30 cellular contexts compared by ENCODE assay signal in genomic region chr5:38189031-38189632, GRCh38.
DNase-seq lines count a peak whose midpoint lies in the region; ATAC-seq, FAIRE-seq and TF ChIP-seq lines count a peak whose summit lies in the region.
"Had no signal": no experiment of that assay in that cellular context is flagged by ENCODE, and none has a peak within 500 bp of the region (broad histone marks: within the 10 kb centered on the region; RNA-seq: fewer than 3 reads in every experiment).

No MANE protein-coding gene starts in this region.

- H3K9me3 ChIP-seq in WERI-Rb-1 (ENCODE audit: severe bottlenecking), result no peaks in the 10 kb centered on the region
- H3K9me3 ChIP-seq: colonic mucosa, thoracic aorta, vagina had no signal

- H3K4me3 ChIP-seq in WERI-Rb-1 (ENCODE audit: low read depth, low read length), result 0 out of 2 replicates have a peak overlapping the region, but pooled peaks have one; percentile 35
- H3K4me3 ChIP-seq in foreskin fibroblast (ENCODE audit: low read depth in 1 of 2, low read length in 2 of 2), result no peak overlapping the region
- H3K4me3 ChIP-seq: cardiac muscle cell, colonic mucosa, skin epidermis, thoracic aorta, vagina had no signal

- no peak overlapping the region for H3K4me3 Mint-ChIP-seq in natural killer cell treated with Interleukin-12 subunit alpha and Interleukin-12 subunit beta and Interleukin-15 and Interleukin-18, amount 100 ng/mL, for 72 hours
- no peak overlapping the region for H3K4me3 Mint-ChIP-seq in natural killer cell
- H3K4me3 Mint-ChIP-seq: activated T-cell treated with anti-CD3 and anti-CD28 coated beads, Interleukin-2, amount 50 U/mL, for 72 hours; B cell; naive thymus-derived CD4-positive, alpha-beta T cell had no signal

- no peaks in the 10 kb centered on the region for H3K36me3 ChIP-seq in WERI-Rb-1
- H3K36me3 ChIP-seq: cardiac muscle cell, colonic mucosa, thoracic aorta, vagina had no signal

- no peaks in the 10 kb centered on the region for H3K36me3 Mint-ChIP-seq in natural killer cell treated with Interleukin-12 subunit alpha and Interleukin-12 subunit beta and Interleukin-15 and Interleukin-18, amount 100 ng/mL, for 72 hours
- no peaks in the 10 kb centered on the region for H3K36me3 Mint-ChIP-seq in natural killer cell
- H3K36me3 Mint-ChIP-seq: naive thymus-derived CD4-positive, alpha-beta T cell had no signal

- DNase-seq in natural killer cell treated with Interleukin-12 subunit alpha and Interleukin-12 subunit beta and Interleukin-15 and Interleukin-18, amount 100 ng/mL, for 72 hours (ENCODE audit: low spot score), result no peak
- DNase-seq in natural killer cell (no peak), WERI-Rb-1 (peak; percentile 26), iPS-NIHi7 (ENCODE audit: extremely low spot score) (peak; percentile 36), GM19240 (ENCODE audit: insufficient read length, low spot score) (no peak), retina (no peak), foreskin fibroblast (no peak), H54 (ENCODE audit: insufficient read length, low spot score) (no peak)
- DNase-seq: activated CD4-positive, alpha-beta T cell treated with anti-CD3 and anti-CD28 coated beads, Interleukin-2, amount 50 U/mL, for 4 hours; activated T-cell treated with anti-CD3 and anti-CD28 coated beads, Interleukin-2, amount 50 U/mL, for 72 hours; colonic mucosa; DMS153; effector CD4-positive, alpha-beta T cell; IMR-90; kidney; midbrain; naive thymus-derived CD4-positive, alpha-beta T cell; NCI-H1436 treated with DMSO at 0.1 percent for 48 hours; NCI-H2081 treated with DMSO at 0.1 percent for 48 hours; NCI-H446 treated with DMSO at 0.1 percent for 48 hours; OCI-M1; stimulated activated naive CD4-positive, alpha-beta T cell treated with Interleukin-2 at 50 U/mL for 16 hours; T-helper 1 cell had no signal

- TF ChIP-seq CTCF in natural killer cell (IDR thresholded peaks at IDR 0.05) (no peak), WERI-Rb-1 (IDR thresholded peaks at IDR 0.05; ENCODE audit: low read depth, low read length) (peak; percentile 26), foreskin fibroblast (IDR thresholded peaks at IDR 0.05; ENCODE audit: low read depth, low read length) (no peak)

- TF ChIP-seq POLR2A in H54 (IDR thresholded peaks at IDR 0.05; ENCODE audit: low read depth, low read length), result no peak

- intact Hi-C loops in natural killer cell (cut with micrococcal nuclease), result no loop called here

- peaks cover 17 to 23% of the 10 kb centered on the region in 2 donors for H3K27me3 Mint-ChIP-seq in natural killer cell treated with Interleukin-12 subunit alpha and Interleukin-12 subunit beta and Interleukin-15 and Interleukin-18, amount 100 ng/mL, for 72 hours
- peaks cover 14 to 20% of the 10 kb centered on the region in 2 donors for H3K27me3 Mint-ChIP-seq in natural killer cell (ENCODE audit: low read depth in 2 of 2)

- no peak for FAIRE-seq in H54 (lab: Jason Lieb, UNC)
- FAIRE-seq: astrocyte, kidney had no signal

- no peaks in the 10 kb centered on the region for H3K9me3 Mint-ChIP-seq in natural killer cell treated with Interleukin-12 subunit alpha and Interleukin-12 subunit beta and Interleukin-15 and Interleukin-18, amount 100 ng/mL, for 72 hours
- H3K9me3 Mint-ChIP-seq in natural killer cell, result no peaks in the 10 kb centered on the region
- H3K9me3 Mint-ChIP-seq: activated T-cell treated with anti-CD3 and anti-CD28 coated beads, Interleukin-2, amount 50 U/mL, for 72 hours; naive thymus-derived CD4-positive, alpha-beta T cell had no signal

- ATAC-seq in natural killer cell treated with Interleukin-12 subunit alpha and Interleukin-12 subunit beta and Interleukin-15 and Interleukin-18, amount 100 ng/mL, for 72 hours, result peak; percentile 27 to 40
- ATAC-seq in natural killer cell, result no peak
- ATAC-seq: activated CD4-positive, CD25-positive, alpha-beta regulatory T cell treated with anti-CD3 and anti-CD28 coated beads, Interleukin-2, amount 50 U/mL, for 24 hours; activated T-cell treated with anti-CD3 and anti-CD28 coated beads, Interleukin-2, amount 50 U/mL, for 72 hours; naive thymus-derived CD4-positive, alpha-beta T cell had no signal

- no peak overlapping the region for H3K27ac Mint-ChIP-seq in natural killer cell treated with Interleukin-12 subunit alpha and Interleukin-12 subunit beta and Interleukin-15 and Interleukin-18, amount 100 ng/mL, for 72 hours
- no peak overlapping the region for H3K27ac Mint-ChIP-seq in natural killer cell
- H3K27ac Mint-ChIP-seq: activated T-cell treated with anti-CD3 and anti-CD28 coated beads, Interleukin-2, amount 50 U/mL, for 72 hours; B cell; naive thymus-derived CD4-positive, alpha-beta T cell had no signal

- no peaks in the 10 kb centered on the region for H3K27me3 ChIP-seq in WERI-Rb-1 (ENCODE audit: insufficient read depth, low read depth, severe bottlenecking)
- H3K27me3 ChIP-seq: colonic mucosa, vagina had no signal

- H3K4me1 Mint-ChIP-seq in natural killer cell treated with Interleukin-12 subunit alpha and Interleukin-12 subunit beta and Interleukin-15 and Interleukin-18, amount 100 ng/mL, for 72 hours (ENCODE audit: low read depth in 2 of 2), result peaks cover 0 to 3% of the 10 kb centered on the region in 2 donors
- peaks cover 0 to 6% of the 10 kb centered on the region in 2 donors for H3K4me1 Mint-ChIP-seq in natural killer cell

- H3K27ac ChIP-seq in WERI-Rb-1, result peak overlapping the region; percentile 19
- H3K27ac ChIP-seq: cardiac muscle cell, colonic mucosa, skin epidermis, thoracic aorta, vagina had no signal

Comparison
In these comparisons a context has a peak if more than half of its experiments do, and no peak if none do; other contexts are left out.
1. ATAC-seq: peak in natural killer cell treated with Interleukin-12 subunit alpha and Interleukin-12 subunit beta and Interleukin-15 and Interleukin-18, amount 100 ng/mL, for 72 hours (2 of 2); none in natural killer cell (0 of 3).
2. DNase-seq: peak in WERI-Rb-1 (single experiment) and iPS-NIHi7 (single experiment); none in natural killer cell treated with Interleukin-12 subunit alpha and Interleukin-12 subunit beta and Interleukin-15 and Interleukin-18, amount 100 ng/mL, for 72 hours (single experiment), natural killer cell (single experiment), GM19240 (single experiment), retina (single experiment), foreskin fibroblast (0 of 2) and H54 (single experiment).